Comparison of ENCODE assay signal across 19 cellular contexts in genomic region chr17:15269690-15270089, GRCh38. TPM values are rescaled to one million over a fixed set of nuclear protein-coding genes. Genes with fewer than 3 reads are reported as not detected.
DNase-seq lines count a peak whose midpoint lies in the region; ATAC-seq and TF ChIP-seq lines count a peak whose summit lies in the region.
"Had no signal": no experiment of that assay in that cellular context is flagged by ENCODE, and none has a peak within 500 bp of the region (broad histone marks: within the 10 kb centered on the region; RNA-seq: fewer than 3 reads in every experiment).

No MANE protein-coding gene starts in this region.

- no peak for DNase-seq in caudate nucleus (lab: John Stamatoyannopoulos, UW)
- peak; percentile 54 for DNase-seq in fibroblast of pulmonary artery (ENCODE audit: low read depth)
- DNase-seq in right cardiac atrium: no peak
- DNase-seq in substantia nigra (lab: John Stamatoyannopoulos, UW): no peak
- DNase-seq in omental fat pad (ENCODE audit: low spot score): no peak
- DNase-seq: Calu3; CD8-positive, alpha-beta T cell; GF-D8; GOT3; KG1; NCI-H1105 treated with DMSO at 0.1 percent for 48 hours; NCI-H1694; NCI-H2081 treated with DMSO at 0.1 percent for 48 hours; NCI-H446 treated with DMSO at 0.1 percent for 48 hours; NK-92 treated with Interleukin-12 subunit alpha and Interleukin-12 subunit beta, amount 100 ng/mL, for 24 hours; Peyer's patch had no signal

- intact Hi-C loops in right cardiac atrium (cut with DNase I): loop anchor here in 1 of 4 donors (10.0 kb wide), 1 partner anchor 125 kb away; no protein-coding TSS in a partner anchor

- H3K27me3 ChIP-seq in right cardiac atrium (ENCODE audit: control insufficient read depth, insufficient read depth): no peaks in the 10 kb centered on the region
- H3K27me3 ChIP-seq: BLaER1 treated with 17β-estradiol and CSF1 and Interleukin-3, amounts not matched to agents 10 nM and 100 nM; Peyer's patch had no signal

- 45% methylated on average over 9 of the region's 9 CpGs for WGBS in right cardiac atrium

- H3K9me3 ChIP-seq in right cardiac atrium (ENCODE audit: control insufficient read depth, low read length): no peaks in the 10 kb centered on the region
- H3K9me3 ChIP-seq: Peyer's patch had no signal

- H3K4me3 ChIP-seq in fibroblast of pulmonary artery (replicated peaks; ENCODE audit: low read depth, low read length) (no peak overlapping the region), right cardiac atrium (ENCODE audit: low read length) (no peak overlapping the region)
- H3K4me3 ChIP-seq: BLaER1 treated with 17β-estradiol and CSF1 and Interleukin-3, amounts not matched to agents 10 nM and 100 nM; Peyer's patch had no signal

- H3K4me1 ChIP-seq in right cardiac atrium (ENCODE audit: control insufficient read depth, insufficient read depth, low read length): peaks cover 2% of the 10 kb centered on the region

- H3K27ac ChIP-seq in caudate nucleus (ENCODE audit: low read depth, low read length) (peak overlapping the region; percentile 39), right cardiac atrium (ENCODE audit: low read length) (no peak overlapping the region), substantia nigra (ENCODE audit: low read depth, low read length, poor library complexity, severe bottlenecking) (peak overlapping the region; percentile 24)
- H3K27ac ChIP-seq: BLaER1 treated with 17β-estradiol and CSF1 and Interleukin-3, amounts not matched to agents 10 nM and 100 nM; Peyer's patch had no signal

- TF ChIP-seq CTCF in fibroblast of pulmonary artery (IDR thresholded peaks at IDR 0.05; ENCODE audit: low read length, missing control alignments) (no peak), omental fat pad (IDR thresholded peaks at IDR 0.05) (no peak)

- ATAC-seq in right cardiac atrium (peak; percentile 32 to 70), HG02981 (IDR thresholded peaks at IDR 0.05; ENCODE audit: unreplicated experiment) (no peak), HG03175 (IDR thresholded peaks at IDR 0.05; ENCODE audit: unreplicated experiment) (no peak), omental fat pad (ENCODE audit: low FRiP score) (no peak)
- ATAC-seq: CD8-positive, alpha-beta T cell had no signal

RNA-seq across cellular contexts. Expression of gene PMP22, which starts 4.6 kb away (rescaled TPM):
- total RNA-seq in right cardiac atrium (100 to 1,000 TPM; 116 to 137 (median 123) TPM), omental fat pad (100 to 1,000 TPM; 224 to 387 (median 297) TPM)
- 127 TPM for polyA plus RNA-seq in right cardiac atrium

Comparison
In these comparisons a context has a peak if more than half of its experiments do, and no peak if none do; other contexts are left out.
1. ATAC-seq: peak in right cardiac atrium (2 of 2); none in HG02981 (single experiment), HG03175 (single experiment) and omental fat pad (single experiment).